8 cellular contexts compared by ENCODE assay signal in the genomic region with DNA sequence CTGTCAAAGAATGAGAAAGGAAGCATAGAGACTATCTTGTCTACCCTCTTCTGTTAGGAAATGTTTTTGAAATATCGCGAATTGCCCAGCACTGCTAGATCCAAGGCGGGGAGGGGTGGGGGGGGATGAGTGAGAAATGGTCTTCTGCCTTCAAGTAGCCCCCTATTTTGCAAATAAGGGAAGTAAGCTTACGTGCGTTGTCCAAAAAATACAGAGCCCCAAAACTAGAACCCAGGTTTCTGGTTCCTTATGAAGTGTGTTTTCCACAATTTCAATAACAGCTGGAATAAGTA. TPM values are rescaled to one million over a fixed set of nuclear protein-coding genes. Genes with fewer than 3 reads are reported as not detected.
DNase-seq lines count a peak whose midpoint lies in the region; ATAC-seq, FAIRE-seq and TF ChIP-seq lines count a peak whose summit lies in the region.

No MANE protein-coding gene starts in this region.

- intact Hi-C loops in body of pancreas (cut with DNase I): no loop called here

- WGBS in A549 (ENCODE audit: missing lambda C conversion rate): 50% methylated on average over 5 of the region's 5 CpGs
- WGBS in body of pancreas, 2 donors: 44 to 64% methylated on average over 5 of the region's 5 CpGs

- ATAC-seq in A549 (no peak; a peak in 1 of 6 replicates), HG03066 (IDR thresholded peaks at IDR 0.05; ENCODE audit: low read depth, unreplicated experiment) (peak; percentile 10), body of pancreas (no peak), HG02798 (IDR thresholded peaks at IDR 0.05; ENCODE audit: poor library complexity, unreplicated experiment) (no peak)

- POLR2A ChIA-PET in A549 (lab: Yijun Ruan, JAX): no interaction called here

- CTCF ChIA-PET in A549 (lab: Yijun Ruan, JAX): interaction anchor here (0.6 to 0.7 kb wide), 2 partner anchors 14 to 79 kb away, joined by 4 to 6 read pairs; no protein-coding TSS in a partner anchor

- no peak for TF ChIP-seq CTCF in A549 (IDR thresholded peaks at IDR 0.05)
- no peak for TF ChIP-seq CTCF in body of pancreas (IDR thresholded peaks at IDR 0.05)

- no peaks in the 10 kb centered on the region for H3K27me3 ChIP-seq in body of pancreas
- no peaks in the 10 kb centered on the region for H3K27me3 ChIP-seq in mucosa of stomach (ENCODE audit: control insufficient read depth, insufficient read depth, low read length)

- DNase-seq in A549 (ENCODE audit: low read depth in 1 of 2, low spot score in 1 of 2) (no peak), body of pancreas (no peak), UCSD-AML1 (lab: John Stamatoyannopoulos, UW; ENCODE audit: unreplicated experiment) (no peak), NCI-H1417 treated with DMSO at 0.1 percent for 48 hours (lab: John Stamatoyannopoulos, UW) (no peak), NCI-H2107 treated with DMSO at 0.1 percent for 48 hours (lab: John Stamatoyannopoulos, UW; ENCODE audit: unreplicated experiment) (no peak)

- no peak for TF ChIP-seq POLR2A in A549 (IDR thresholded peaks at IDR 0.05; ENCODE audit: low read length)
- TF ChIP-seq POLR2A in body of pancreas (IDR thresholded peaks at IDR 0.05): no peak

- FAIRE-seq in A549 (lab: Jason Lieb, UNC): no peak

- H3K4me2 ChIP-seq in A549: peak overlapping the region; percentile 84

- TF ChIP-seq RAD21 in A549 (conservative IDR thresholded peaks at IDR 0.05 in 1 of 2, IDR thresholded peaks at IDR 0.05 in 1 of 2): no peak

- H3K9ac ChIP-seq in mucosa of stomach (ENCODE audit: low read length): peak overlapping the region; percentile 73

- H3K9me3 ChIP-seq in A549 (no peaks in the 10 kb centered on the region), body of pancreas (no peaks in the 10 kb centered on the region), mucosa of stomach (ENCODE audit: control insufficient read depth, low read length) (no peaks in the 10 kb centered on the region)

- H3K36me3 ChIP-seq in body of pancreas (replicated peaks in 1 of 2; ENCODE audit: insufficient read depth in 1 of 2, low read depth in 2 of 2) (no peaks in the 10 kb centered on the region), mucosa of stomach (ENCODE audit: control insufficient read depth, insufficient read depth, low read length) (no peaks in the 10 kb centered on the region)

- H3K4me3 ChIP-seq in A549 (peak overlapping the region; percentile 99), body of pancreas (peak overlapping the region in 1 of 2 donors; percentile 91), mucosa of stomach (ENCODE audit: low read length) (peak overlapping the region; percentile 69)

- H3K27ac ChIP-seq in A549 (peak overlapping the region; percentile 82 to 93), body of pancreas (peak overlapping the region in 3 of 4 donors; percentile 89 to 98 (median 97))

- TF ChIP-seq EP300 in A549 (IDR thresholded peaks at IDR 0.05): no peak

- H3K4me1 ChIP-seq in A549: peaks cover 25% of the 10 kb centered on the region; the same call in 2 of the 3 replicates
- H3K4me1 ChIP-seq in body of pancreas: peaks cover 30% of the 10 kb centered on the region
- peaks cover 6% of the 10 kb centered on the region for H3K4me1 ChIP-seq in mucosa of stomach (ENCODE audit: control insufficient read depth, insufficient read depth, low read length)

TF ChIP-seq in A549, 52 proteins besides CTCF, POLR2A, EP300 and RAD21:
- no peak for TF ChIP-seq RCOR1 (IDR thresholded peaks at IDR 0.05; ENCODE audit: low read depth, low read length)
- TF ChIP-seq HOXB5 (CRISPR knock-in tag; IDR thresholded peaks at IDR 0.05): no peak
- no peak for TF ChIP-seq RFX5 (IDR thresholded peaks at IDR 0.05)
- no peak for TF ChIP-seq NFE2L2 (conservative IDR thresholded peaks at IDR 0.05; ENCODE audit: low read length)
- TF ChIP-seq ATOH8 (CRISPR knock-in tag; IDR thresholded peaks at IDR 0.05; ENCODE audit: low read depth): no peak
- TF ChIP-seq CBX8 (IDR thresholded peaks at IDR 0.05): no peak
- no peak for TF ChIP-seq HMGXB4 (CRISPR knock-in tag; IDR thresholded peaks at IDR 0.05; ENCODE audit: borderline replicate concordance)
- TF ChIP-seq TP53 (CRISPR knock-in tag; IDR thresholded peaks at IDR 0.05): no peak
- no peak for TF ChIP-seq MAZ (IDR thresholded peaks at IDR 0.05; ENCODE audit: borderline replicate concordance, low read depth, low read length)
- no peak for TF ChIP-seq MAX (IDR thresholded peaks at IDR 0.05)
- TF ChIP-seq ZC3H11A (IDR thresholded peaks at IDR 0.05): no peak

RNA-seq across cellular contexts. Expression of gene ILRUN, which starts 0.9 kb away (rescaled TPM):
- polyA plus RNA-seq in A549 (2011; rRNA removed) (33.7 and 36.1 TPM in 2 replicates), A549 (2017; fragmentation: RNase III; extraction: RNeasy Plus Mini Kit Qiagen cat#74134 plus additional on column Dnase treatment) (24.4 to 28.6 TPM (median 25.4 TPM) in 3 replicates)
- 12.4 and 18.4 TPM in 2 replicates for polyA plus RNA-seq in A549 (2012; cell fraction: cytosol; rRNA removed)
- polyA plus RNA-seq in A549 (2012; cell fraction: nucleus; rRNA removed): 8.3 and 11.9 TPM in 2 replicates
- 42.0 and 45.2 TPM in 2 replicates for polyA minus RNA-seq in A549 (2011; rRNA and poly(A)+ RNA removed)
- total RNA-seq in body of pancreas: 10 to 100 TPM; 24.6 to 32.6 TPM

RNA-seq across cellular contexts. Expression of gene SNRPC, which starts 59.8 kb away (rescaled TPM):
- polyA plus RNA-seq in A549 (2011; rRNA removed): 200 and 204 TPM in 2 replicates
- polyA plus RNA-seq in A549 (2012; cell fraction: cytosol; rRNA removed): 289 and 297 TPM in 2 replicates
- polyA plus RNA-seq in A549 (2012; cell fraction: nucleus; rRNA removed): 233 and 305 TPM in 2 replicates
- 199 to 218 TPM (median 201 TPM) in 3 replicates for polyA plus RNA-seq in A549 (2017; fragmentation: RNase III; extraction: RNeasy Plus Mini Kit Qiagen cat#74134 plus additional on column Dnase treatment)
- 30.9 and 47.6 TPM in 2 replicates for polyA minus RNA-seq in A549 (2011; rRNA and poly(A)+ RNA removed)
- total RNA-seq in body of pancreas: 10 to 100 TPM; 15.2 to 36.3 TPM
